ENCODE assay signal across 19 cellular contexts in the genomic region with DNA sequence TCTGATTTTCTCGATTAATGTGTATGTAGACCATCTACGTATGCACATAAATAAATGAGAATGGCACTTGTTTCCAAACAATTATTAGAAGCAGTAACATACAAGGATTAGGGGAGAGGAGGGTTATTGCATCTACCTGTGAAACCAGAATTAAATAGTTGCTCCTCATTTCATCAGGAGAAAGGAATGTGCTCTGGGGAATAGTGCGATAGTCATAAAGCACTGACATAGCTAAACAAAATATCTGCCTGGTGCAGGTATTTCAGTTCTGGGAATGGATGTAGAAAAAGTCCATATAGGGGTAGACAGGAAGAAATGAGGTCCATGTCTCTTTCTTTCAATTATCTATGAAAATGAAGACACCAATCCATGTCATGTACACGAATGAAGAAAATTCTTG. TPM values are rescaled to one million over a fixed set of nuclear protein-coding genes. Genes with fewer than 3 reads are reported as not detected.
DNase-seq lines count a peak whose midpoint lies in the region; ATAC-seq and TF ChIP-seq lines count a peak whose summit lies in the region.
"Had no signal": no experiment of that assay in that cellular context is flagged by ENCODE, and none has a peak within 500 bp of the region (broad histone marks: within the 10 kb centered on the region; RNA-seq: fewer than 3 reads in every experiment).

No MANE protein-coding gene starts in this region.

- no peak overlapping the region for H3K4me3 ChIP-seq in SK-N-SH (ENCODE audit: low read depth in 2 of 2, low read length in 1 of 2)
- no peak overlapping the region for H3K4me3 ChIP-seq in endodermal cell (ENCODE audit: low read length)
- H3K4me3 ChIP-seq: BLaER1, K562 had no signal

- 0 out of 2 replicates have a peak overlapping the region, but pooled peaks have one; percentile 65 for H3K4me2 ChIP-seq in SK-N-SH

- peaks cover 22% of the 10 kb centered on the region for H4K20me1 ChIP-seq in SK-N-SH (ENCODE audit: insufficient read depth)
- H4K20me1 ChIP-seq: BLaER1 had no signal

- H3K4me3 Mint-ChIP-seq in endodermal cell (peak overlapping the region; percentile 78), mesothelial cell of epicardium (peak overlapping the region; percentile 79), type B pancreatic cell (peak overlapping the region; percentile 67), endothelial cell (ENCODE audit: unreplicated experiment) (no peak overlapping the region)
- H3K4me3 Mint-ChIP-seq: CD8-positive, alpha-beta memory T cell had no signal

- POLR2A ChIA-PET in SK-N-SH (lab: Yijun Ruan, JAX), result no interaction called here

- H3K9ac ChIP-seq in SK-N-SH (no peak overlapping the region), endodermal cell (ENCODE audit: extremely low read depth, low read length, poor library complexity, severe bottlenecking) (no peak overlapping the region)
- H3K9ac ChIP-seq: BLaER1 had no signal

- peaks cover 26% of the 10 kb centered on the region for H3K27me3 Mint-ChIP-seq in endodermal cell (ENCODE audit: insufficient read depth)
- H3K27me3 Mint-ChIP-seq in mesothelial cell of epicardium (ENCODE audit: low read depth), result no peaks in the 10 kb centered on the region
- H3K27me3 Mint-ChIP-seq in type B pancreatic cell, result no peaks in the 10 kb centered on the region
- H3K27me3 Mint-ChIP-seq in endothelial cell (ENCODE audit: unreplicated experiment), result peaks cover 8% of the 10 kb centered on the region

- no peak for DNase-seq in SK-N-SH
- DNase-seq in endodermal cell, result no peak
- no peak for DNase-seq in mesothelial cell of epicardium (ENCODE audit: low spot score in 2 of 2, unreplicated experiment in 2 of 2)
- no peak for DNase-seq in type B pancreatic cell (ENCODE audit: extremely low spot score, unreplicated experiment)
- DNase-seq in NCI-H1417 (lab: John Stamatoyannopoulos, UW), result no peak
- no peak for DNase-seq in GM19240 (ENCODE audit: insufficient read length, low spot score)
- no peak for DNase-seq in endothelial cell (ENCODE audit: low spot score)
- DNase-seq: 8988T; CD8-positive, alpha-beta memory T cell; DND-41; GF-D8; NCI-H1048; NCI-H1694; NCI-H2171; NCI-H510A treated with DMSO at 0.1 percent for 48 hours; RPMI8226 had no signal

- no peak for TF ChIP-seq EP300 in SK-N-SH (IDR thresholded peaks at IDR 0.05; ENCODE audit: borderline replicate concordance in 1 of 2, low read depth in 1 of 2, low read length in 1 of 2)

- H3K27ac Mint-ChIP-seq in endodermal cell, result no peak overlapping the region
- peak overlapping the region; percentile 98 for H3K27ac Mint-ChIP-seq in mesothelial cell of epicardium
- peak overlapping the region; percentile 90 for H3K27ac Mint-ChIP-seq in type B pancreatic cell
- no peak overlapping the region for H3K27ac Mint-ChIP-seq in endothelial cell (ENCODE audit: unreplicated experiment)
- H3K27ac Mint-ChIP-seq: CD8-positive, alpha-beta memory T cell had no signal

- no peaks in the 10 kb centered on the region for H3F3A ChIP-seq in SK-N-SH (replicated peaks; ENCODE audit: insufficient read depth)

- H3K36me3 ChIP-seq in SK-N-SH (replicated peaks in 1 of 2; ENCODE audit: control insufficient read depth in 1 of 2, insufficient read depth in 2 of 2, low read length in 1 of 2), result peaks cover 0 to 9% of the 10 kb centered on the region in 2 experiments
- H3K36me3 ChIP-seq in endodermal cell (ENCODE audit: control insufficient read depth, insufficient read depth, low read length), result no peaks in the 10 kb centered on the region
- H3K36me3 ChIP-seq: BLaER1 had no signal

- H3K9me3 Mint-ChIP-seq in endodermal cell (no peaks in the 10 kb centered on the region), mesothelial cell of epicardium (peaks cover 5% of the 10 kb centered on the region), type B pancreatic cell (no peaks in the 10 kb centered on the region), endothelial cell (ENCODE audit: unreplicated experiment) (no peaks in the 10 kb centered on the region)

- TF ChIP-seq CTCF in SK-N-SH (IDR thresholded peaks at IDR 0.05) (no peak), endodermal cell (conservative IDR thresholded peaks at IDR 0.05) (no peak), mesothelial cell of epicardium (IDR thresholded peaks at IDR 0.05; ENCODE audit: unreplicated experiment) (no peak), type B pancreatic cell (conservative IDR thresholded peaks at IDR 0.05) (no peak), endothelial cell (IDR thresholded peaks at IDR 0.05; ENCODE audit: unreplicated experiment) (no peak)

- no peak for ATAC-seq in SK-N-SH treated with all-trans-retinoic acid at 6 μM for 48 hours
- ATAC-seq: K562 had no signal

- CTCF ChIA-PET in SK-N-SH (lab: Yijun Ruan, JAX), result interaction anchor here (1.6 kb wide), 1 partner anchor 16 kb away, joined by 6 read pairs; no protein-coding TSS in a partner anchor

- H2AFZ ChIP-seq in SK-N-SH (ENCODE audit: low read depth), result no peak overlapping the region; the same call in 1 of the 2 replicates

- H3K4me1 ChIP-seq in SK-N-SH (ENCODE audit: control insufficient read depth in 1 of 2, insufficient read depth in 2 of 2, low read depth in 1 of 2, low read length in 1 of 2) (peaks cover 0 to 4% of the 10 kb centered on the region in 2 experiments; a peak in 2 of 4 replicates), endodermal cell (ENCODE audit: control insufficient read depth, insufficient read depth, low read length) (peaks cover 8% of the 10 kb centered on the region)

- H3K9me3 ChIP-seq in SK-N-SH (no peaks in the 10 kb centered on the region), endodermal cell (ENCODE audit: control insufficient read depth, low read length) (no peaks in the 10 kb centered on the region)

- no peaks in the 10 kb centered on the region for H3K9me2 ChIP-seq in SK-N-SH

- WGBS in SK-N-SH (ENCODE audit: low lambda C conversion rate), result 70% methylated on average over 4 of the region's 4 CpGs
- WGBS in endodermal cell (ENCODE audit: insufficient coverage in 1 of 2, insufficient read length in 1 of 2), 2 experiments, result 92 to 100% methylated on average over 2 to 4 of the region's 4 CpGs

- no peak for TF ChIP-seq RAD21 in SK-N-SH (IDR thresholded peaks at IDR 0.05; ENCODE audit: low read length)

- H3K36me3 Mint-ChIP-seq in endodermal cell (ENCODE audit: low read depth), result peaks cover 15% of the 10 kb centered on the region
- H3K36me3 Mint-ChIP-seq in mesothelial cell of epicardium, result peaks cover 7% of the 10 kb centered on the region
- H3K36me3 Mint-ChIP-seq in type B pancreatic cell, result peaks cover 17% of the 10 kb centered on the region
- peaks cover 3% of the 10 kb centered on the region for H3K36me3 Mint-ChIP-seq in endothelial cell (ENCODE audit: low read depth, unreplicated experiment)

- H3K27me3 ChIP-seq in SK-N-SH (ENCODE audit: insufficient read depth) (no peaks in the 10 kb centered on the region; the same call in 1 of the 2 replicates), endodermal cell (ENCODE audit: control insufficient read depth, insufficient read depth, low read length, poor library complexity, severe bottlenecking) (peaks cover 20% of the 10 kb centered on the region)

- H3K79me2 ChIP-seq in SK-N-SH (ENCODE audit: insufficient read depth), result peaks cover 23% of the 10 kb centered on the region

- H3K4me1 Mint-ChIP-seq in endodermal cell (peaks cover 12% of the 10 kb centered on the region), mesothelial cell of epicardium (peaks cover 41% of the 10 kb centered on the region), type B pancreatic cell (ENCODE audit: unreplicated experiment) (peaks cover 19% of the 10 kb centered on the region), endothelial cell (ENCODE audit: unreplicated experiment) (peaks cover 7% of the 10 kb centered on the region)

- no peak overlapping the region for H3K27ac ChIP-seq in SK-N-SH (ENCODE audit: low read depth in 2 of 2, low read length in 1 of 2)
- no peak overlapping the region for H3K27ac ChIP-seq in endodermal cell (ENCODE audit: low read depth, low read length)
- H3K27ac ChIP-seq: BLaER1 had no signal

TF ChIP-seq in SK-N-SH, 30 proteins besides CTCF, POLR2A, EP300 and RAD21 (continues in another document):
- TF ChIP-seq RCOR1 (IDR thresholded peaks at IDR 0.05; ENCODE audit: low read length), result no peak
- TF ChIP-seq TAF1 (IDR thresholded peaks at IDR 0.05; ENCODE audit: borderline replicate concordance, low read depth, low read length), result no peak
- no peak for TF ChIP-seq RXRA (IDR thresholded peaks at IDR 0.05; ENCODE audit: borderline replicate concordance, low read depth)
- no peak for TF ChIP-seq POLR2AphosphoS5 (IDR thresholded peaks at IDR 0.05; ENCODE audit: low read depth, low read length)
- TF ChIP-seq FOSL2 (IDR thresholded peaks at IDR 0.05; ENCODE audit: borderline replicate concordance, low read depth), result no peak
- no peak for TF ChIP-seq FOXM1 (IDR thresholded peaks at IDR 0.05; ENCODE audit: low read depth)
- no peak for TF ChIP-seq TEAD4 (IDR thresholded peaks at IDR 0.05; ENCODE audit: borderline replicate concordance, insufficient read depth)
- TF ChIP-seq SIN3A (IDR thresholded peaks at IDR 0.05; ENCODE audit: borderline replicate concordance, low read depth, low read length), result no peak

TF ChIP-seq in SK-N-SH treated with all-trans-retinoic acid at 6 μM for 48 hours, 23 proteins besides CTCF, POLR2A, EP300 and RAD21:
- TF ChIP-seq, protein P1, sequence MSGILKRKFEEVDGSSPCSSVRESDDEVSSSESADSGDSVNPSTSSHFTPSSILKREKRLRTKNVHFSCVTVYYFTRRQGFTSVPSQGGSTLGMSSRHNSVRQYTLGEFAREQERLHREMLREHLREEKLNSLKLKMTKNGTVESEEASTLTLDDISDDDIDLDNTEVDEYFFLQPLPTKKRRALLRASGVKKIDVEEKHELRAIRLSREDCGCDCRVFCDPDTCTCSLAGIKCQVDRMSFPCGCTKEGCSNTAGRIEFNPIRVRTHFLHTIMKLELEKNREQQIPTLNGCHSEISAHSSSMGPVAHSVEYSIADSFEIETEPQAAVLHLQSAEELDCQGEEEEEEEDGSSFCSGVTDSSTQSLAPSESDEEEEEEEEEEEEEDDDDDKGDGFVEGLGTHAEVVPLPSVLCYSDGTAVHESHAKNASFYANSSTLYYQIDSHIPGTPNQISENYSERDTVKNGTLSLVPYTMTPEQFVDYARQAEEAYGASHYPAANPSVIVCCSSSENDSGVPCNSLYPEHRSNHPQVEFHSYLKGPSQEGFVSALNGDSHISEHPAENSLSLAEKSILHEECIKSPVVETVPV (CRISPR knock-in tag; IDR thresholded peaks at IDR 0.05), result no peak
- no peak for TF ChIP-seq ARNTL (CRISPR knock-in tag; IDR thresholded peaks at IDR 0.05; ENCODE audit: borderline replicate concordance, low read depth)
- TF ChIP-seq ZNF8 (CRISPR knock-in tag; IDR thresholded peaks at IDR 0.05), result no peak
- TF ChIP-seq ZNF70 (CRISPR knock-in tag; IDR thresholded peaks at IDR 0.05), result no peak
- no peak for TF ChIP-seq RARB (CRISPR knock-in tag; IDR thresholded peaks at IDR 0.05)
TF ChIP-seq in SK-N-SH treated with all-trans-retinoic acid at 6 μM for 48 hours: peak in this region for 0.

RNA-seq across cellular contexts. Expression of a gene that starts 1.6 kb away (rescaled TPM):
- polyA plus RNA-seq in SK-N-SH (2012; rRNA removed), result 4.0 and 4.9 TPM in 2 replicates
- 2.1 and 3.1 TPM in 2 replicates for polyA plus RNA-seq in SK-N-SH (2012; cell fraction: cytosol; rRNA removed)
- 13.3 and 16.5 TPM in 2 replicates for polyA plus RNA-seq in SK-N-SH (2012; cell fraction: nucleus; rRNA removed)
- 10 to 100 TPM; 38.5 to 39.3 TPM for total RNA-seq in endodermal cell
- 63.6 TPM for polyA plus RNA-seq in endodermal cell (2013, experiment 1 of 2)
- 50.1 TPM for polyA plus RNA-seq in endodermal cell (2013, experiment 2 of 2)
- 114 to 123 TPM (median 115 TPM) in 3 replicates for total RNA-seq in mesothelial cell of epicardium
- total RNA-seq in type B pancreatic cell (ENCODE audit: low replicate concordance), result 83.6 and 90.9 TPM in 2 replicates
- total RNA-seq in endothelial cell (ENCODE audit: unreplicated experiment), result 5.6 TPM
- total RNA-seq: CD8-positive, alpha-beta memory T cell; K562 had no signal
- polyA plus RNA-seq: CD8-positive, alpha-beta memory T cell; K562 had no signal

Comparison
In these comparisons a context has a peak if more than half of its experiments do, and no peak if none do; other contexts are left out.
1. H3K27ac Mint-ChIP-seq: peak in mesothelial cell of epicardium (single experiment) and type B pancreatic cell (single experiment); none in endodermal cell (single experiment) and endothelial cell (single experiment).